ENCODE assay signal across 29 cellular contexts in genomic region chr10:121788717-121789116, GRCh38.
DNase-seq lines count a peak whose midpoint lies in the region; TF ChIP-seq lines count a peak whose summit lies in the region.
"Had no signal": no experiment of that assay in that cellular context is flagged by ENCODE, and none has a peak within 500 bp of the region (broad histone marks: within the 10 kb centered on the region; RNA-seq: fewer than 3 reads in every experiment).

No MANE protein-coding gene starts in this region.

- peak overlapping the region in 3 of 5 experiments; percentile 4 to 18 (median 4) for H3K27ac Mint-ChIP-seq in brain
- H3K27ac Mint-ChIP-seq: activated CD4-positive, alpha-beta T cell treated with anti-CD3 and anti-CD28 coated beads, Interleukin-2, amount 10 ng/mL, durations not matched to agents 24 days and 14 days; activated naive CD8-positive, alpha-beta T cell treated with anti-CD3 and anti-CD28 coated beads for 36 hours; B cell; CD8-positive, alpha-beta T cell; GM23338; IgD-negative memory B cell; naive thymus-derived CD4-positive, alpha-beta T cell; stimulated activated naive CD8-positive, alpha-beta T cell treated with anti-CD3 and anti-CD28 coated beads, Interleukin-15, Interleukin-2, amounts not matched to agents 100 ng/mL and 50 ng/mL, for 24 hours; T-cell had no signal

- H3K9me3 Mint-ChIP-seq in brain, result no peaks in the 10 kb centered on the region
- H3K9me3 Mint-ChIP-seq: activated CD4-positive, alpha-beta T cell treated with anti-CD3 and anti-CD28 coated beads, Interleukin-2, amount 10 ng/mL, durations not matched to agents 24 days and 14 days; activated naive CD8-positive, alpha-beta T cell treated with anti-CD3 and anti-CD28 coated beads for 36 hours; CD8-positive, alpha-beta T cell; GM23338; IgD-negative memory B cell; naive thymus-derived CD4-positive, alpha-beta T cell; stimulated activated naive CD8-positive, alpha-beta T cell treated with anti-CD3 and anti-CD28 coated beads, Interleukin-15, Interleukin-2, amounts not matched to agents 100 ng/mL and 50 ng/mL, for 24 hours; T-cell had no signal

- H3K4me1 ChIP-seq in HEK293 (ENCODE audit: control insufficient read depth, insufficient read depth, low read length), result peaks cover 11% of the 10 kb centered on the region
- H3K4me1 ChIP-seq: gastroesophageal sphincter, testis, uterus had no signal

- no peak for TF ChIP-seq POLR2A in erythroblast (IDR thresholded peaks at IDR 0.05; ENCODE audit: low read length)

- CTCF ChIA-PET in HEK293 (lab: Yijun Ruan, JAX), result interaction anchor here (0.7 kb wide), 1 partner anchor 483 kb away, joined by 3 read pairs; no protein-coding TSS in a partner anchor

- DNase-seq in DMS153 treated with DMSO at 0.1 percent for 48 hours (lab: John Stamatoyannopoulos, UW; ENCODE audit: unreplicated experiment) (peak; percentile 7), NCI-H2227 (lab: John Stamatoyannopoulos, UW; ENCODE audit: unreplicated experiment) (peak; percentile 29), NCI-H446 treated with DMSO at 0.1 percent for 48 hours (lab: John Stamatoyannopoulos, UW) (no peak), H4 (ENCODE audit: low spot score) (no peak), erythroblast (lab: John Stamatoyannopoulos, UW) (no peak)
- DNase-seq: ACHN; activated CD4-positive, alpha-beta T cell treated with anti-CD3 and anti-CD28 coated beads, Interleukin-2, amount 10 ng/mL, durations not matched to agents 24 days and 14 days; activated effector memory CD4-positive, alpha-beta T cell treated with Interleukin-2 at 50 U/mL for 16 hours; activated naive CD8-positive, alpha-beta T cell treated with anti-CD3 and anti-CD28 coated beads for 36 hours; anterior cingulate cortex; CD8-positive, alpha-beta T cell; DND-41; naive thymus-derived CD4-positive, alpha-beta T cell; NCI-H2171; NCI-H774; right cardiac atrium; stimulated activated CD4-positive, alpha-beta T cell treated with anti-CD3 and anti-CD28 coated beads, Interleukin-1b, Interleukin-23, amount 100 ng/mL, for 48 hours; T-cell; testis; uterus had no signal

- H3K27ac ChIP-seq in HEK293 (ENCODE audit: extremely low read depth, low read depth, low read length), result no peak overlapping the region
- H3K27ac ChIP-seq: gastroesophageal sphincter, neutrophil, testis, uterus had no signal

- no peaks in the 10 kb centered on the region for H3K4me1 Mint-ChIP-seq in brain
- H3K4me1 Mint-ChIP-seq: activated CD4-positive, alpha-beta T cell treated with anti-CD3 and anti-CD28 coated beads, Interleukin-2, amount 10 ng/mL, durations not matched to agents 24 days and 14 days; activated naive CD8-positive, alpha-beta T cell treated with anti-CD3 and anti-CD28 coated beads for 36 hours; B cell; T-cell had no signal

- H3K36me3 ChIP-seq in HEK293 (ENCODE audit: control insufficient read depth in 2 of 2, insufficient read depth in 1 of 2, low read length in 2 of 2), result no peaks in the 10 kb centered on the region; a peak in 1 of 3 replicates
- H3K36me3 ChIP-seq: uterus had no signal

- TF ChIP-seq CTCF in HEK293 (tag by site-specific recombination; IDR thresholded peaks at IDR 0.05) (no peak), brain (conservative IDR thresholded peaks at IDR 0.05) (no peak)

- H3K4me3 Mint-ChIP-seq in brain, result no peak overlapping the region
- H3K4me3 Mint-ChIP-seq: activated CD4-positive, alpha-beta T cell treated with anti-CD3 and anti-CD28 coated beads, Interleukin-2, amount 10 ng/mL, durations not matched to agents 24 days and 14 days; activated naive CD8-positive, alpha-beta T cell treated with anti-CD3 and anti-CD28 coated beads for 36 hours; B cell; CD8-positive, alpha-beta T cell; GM23338; IgD-negative memory B cell; naive thymus-derived CD4-positive, alpha-beta T cell; stimulated activated naive CD8-positive, alpha-beta T cell treated with anti-CD3 and anti-CD28 coated beads, Interleukin-15, Interleukin-2, amounts not matched to agents 100 ng/mL and 50 ng/mL, for 24 hours; T-cell had no signal

- H3K9me3 ChIP-seq in HEK293 (ENCODE audit: control insufficient read depth, insufficient read depth, low read depth, low read length), result no peaks in the 10 kb centered on the region
- H3K9me3 ChIP-seq: gastroesophageal sphincter, neutrophil, testis, uterus had no signal

- no peaks in the 10 kb centered on the region for H3K27me3 Mint-ChIP-seq in brain
- H3K27me3 Mint-ChIP-seq: activated CD4-positive, alpha-beta T cell treated with anti-CD3 and anti-CD28 coated beads, Interleukin-2, amount 10 ng/mL, durations not matched to agents 24 days and 14 days; activated naive CD8-positive, alpha-beta T cell treated with anti-CD3 and anti-CD28 coated beads for 36 hours; B cell; IgD-negative memory B cell; naive thymus-derived CD4-positive, alpha-beta T cell; stimulated activated naive CD8-positive, alpha-beta T cell treated with anti-CD3 and anti-CD28 coated beads, Interleukin-15, Interleukin-2, amounts not matched to agents 100 ng/mL and 50 ng/mL, for 24 hours; T-cell had no signal

- POLR2A ChIA-PET in HEK293 (lab: Yijun Ruan, JAX), result no interaction called here

- no peak overlapping the region for H3K4me3 ChIP-seq in HEK293 (ENCODE audit: low read depth, low read length)
- H3K4me3 ChIP-seq: gastroesophageal sphincter, GM23338, lung, testis, uterus had no signal

- peaks cover 27% of the 10 kb centered on the region for H3K36me3 Mint-ChIP-seq in brain

TF ChIP-seq in HEK293, 187 proteins besides CTCF, POLR2A, EP300 and RAD21:
- TF ChIP-seq ZNF354C (tag by site-specific recombination; IDR thresholded peaks at IDR 0.05; ENCODE audit: borderline replicate concordance, low read depth) (no peak), HIC1 (tag by site-specific recombination; IDR thresholded peaks at IDR 0.05) (no peak), PRDM1 (tag by site-specific recombination; IDR thresholded peaks at IDR 0.05) (no peak), FEZF1 (tag by site-specific recombination; IDR thresholded peaks at IDR 0.05) (0 out of 2 replicates have a peak, but pooled peaks have one; percentile 8), ZSCAN23 (tag by site-specific recombination; IDR thresholded peaks at IDR 0.05) (no peak)

Comparison
In these comparisons a context has a peak if more than half of its experiments do, and no peak if none do; other contexts are left out.
1. DNase-seq: peak in DMS153 treated with DMSO at 0.1 percent for 48 hours (single experiment) and NCI-H2227 (single experiment); none in NCI-H446 treated with DMSO at 0.1 percent for 48 hours (single experiment), H4 (single experiment) and erythroblast (0 of 2).